In the genomic region with DNA sequence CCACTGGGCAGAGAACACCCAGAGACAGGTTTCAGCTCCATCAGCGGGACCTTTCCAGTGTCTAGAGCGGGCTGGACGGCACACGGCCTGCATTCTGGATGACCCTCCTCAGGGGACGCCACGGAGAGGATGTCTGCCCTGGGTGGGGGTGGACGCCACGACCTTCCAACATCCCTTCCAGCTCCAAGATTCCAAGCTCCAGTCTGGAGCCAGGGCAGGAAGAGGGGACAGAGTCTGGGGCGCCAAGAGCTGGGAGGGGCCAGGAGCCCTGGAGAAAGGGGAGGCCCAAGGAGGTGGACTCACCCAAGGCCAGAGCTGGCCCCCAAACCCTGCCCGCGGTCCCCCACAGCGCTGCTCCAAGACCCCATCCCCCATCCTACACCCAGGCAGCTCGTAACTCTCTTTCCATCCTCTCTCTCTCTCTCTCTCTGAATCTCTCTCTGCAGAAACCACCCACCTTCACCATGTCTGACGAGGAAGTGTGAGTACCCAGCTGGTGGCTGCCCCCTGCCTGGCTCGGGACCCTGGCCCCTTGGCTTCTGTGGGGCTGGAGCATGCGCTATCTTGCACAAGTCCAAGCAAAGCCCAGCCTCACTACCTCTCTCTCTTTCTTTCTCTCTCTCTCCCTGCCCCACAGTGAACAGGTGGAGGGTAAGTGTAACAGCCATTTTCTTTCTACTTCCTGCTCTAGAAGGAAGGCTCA, we compare ENCODE assay signal across 19 cellular contexts. TPM values are rescaled to one million over a fixed set of nuclear protein-coding genes. Genes with fewer than 3 reads are reported as not detected.
DNase-seq lines count a peak whose midpoint lies in the region; ATAC-seq and TF ChIP-seq lines count a peak whose summit lies in the region.
"Had no signal": no experiment of that assay in that cellular context is flagged by ENCODE, and none has a peak within 500 bp of the region (broad histone marks: within the 10 kb centered on the region; RNA-seq: fewer than 3 reads in every experiment).

No MANE protein-coding gene starts in this region.

- no peaks in the 10 kb centered on the region for H4K20me1 ChIP-seq in DND-41 (ENCODE audit: insufficient read depth, low read length)

- H3K9ac ChIP-seq in DND-41 (ENCODE audit: low read depth, low read length) (no peak overlapping the region), skeletal muscle tissue (ENCODE audit: low read depth in 1 of 3, low read length in 3 of 3) (peak overlapping the region; percentile 67 to 82 (median 82))

- H3K36me3 ChIP-seq in DND-41 (ENCODE audit: insufficient read depth, low read length) (no peaks in the 10 kb centered on the region), SJSA1 (no peaks in the 10 kb centered on the region), right atrium auricular region (no peaks in the 10 kb centered on the region), skeletal muscle tissue (ENCODE audit: control insufficient read depth in 3 of 3, insufficient read depth in 3 of 3, low read length in 3 of 3) (peaks cover 10 to 26% (median 22%) of the 10 kb centered on the region in 3 donors), BE2C (no peaks in the 10 kb centered on the region)
- H3K36me3 ChIP-seq: neutrophil had no signal

- H3K27me3 ChIP-seq in DND-41 (ENCODE audit: insufficient read depth, low read length, poor library complexity) (no peaks in the 10 kb centered on the region), SJSA1 (replicated peaks) (peaks cover 5% of the 10 kb centered on the region; the same call in 1 of the 2 replicates), right atrium auricular region (no peaks in the 10 kb centered on the region), skeletal muscle tissue (ENCODE audit: control insufficient read depth in 3 of 3, insufficient read depth in 3 of 3, low read length in 3 of 3) (no peaks in the 10 kb centered on the region), BE2C (no peaks in the 10 kb centered on the region)

- H3K27ac ChIP-seq in DND-41 (ENCODE audit: low read length) (peak overlapping the region; percentile 40; the same call in 1 of the 2 replicates), SJSA1 (peak overlapping the region; percentile 90), right atrium auricular region (peak overlapping the region; percentile 68 to 77), skeletal muscle tissue (ENCODE audit: low read depth, low read length) (peak overlapping the region; percentile 95)
- H3K27ac ChIP-seq: neutrophil had no signal

- no peak for DNase-seq in DND-41
- no peak for DNase-seq in SJSA1 (ENCODE audit: low read depth in 1 of 2, low spot score in 2 of 2)
- DNase-seq in right atrium auricular region (ENCODE audit: low spot score): no peak
- no peak for DNase-seq in dedifferentiated amniotic fluid mesenchymal stem cell (ENCODE audit: extremely low spot score)
- DNase-seq in BE2C: no peak
- DNase-seq: activated naive CD8-positive, alpha-beta T cell treated with anti-CD3 and anti-CD28 coated beads, Interleukin-2, amount 50 U/mL, for 24 hours; Calu3; kidney glomerular epithelial cell; NCI-H1417; NCI-H2171; retina; stimulated activated naive CD8-positive, alpha-beta T cell treated with anti-CD3 and anti-CD28 coated beads, Interleukin-15, amount 100 ng/mL, for 72 hours had no signal

- peak overlapping the region; percentile 59; the same call in 1 of the 2 replicates for H2AFZ ChIP-seq in DND-41 (ENCODE audit: low read depth, low read length)

- H3K79me2 ChIP-seq in DND-41 (ENCODE audit: insufficient read depth, low read length): no peaks in the 10 kb centered on the region

- ATAC-seq in DND-41 (ENCODE audit: insufficient read depth, low read depth) (peak; percentile 47; the same call in 2 of the 3 replicates), GM19324 (IDR thresholded peaks at IDR 0.05; ENCODE audit: low FRiP score, unreplicated experiment) (no peak), HG03354 (IDR thresholded peaks at IDR 0.05; ENCODE audit: poor library complexity, severe bottlenecking, unreplicated experiment) (no peak)
- ATAC-seq: activated naive CD8-positive, alpha-beta T cell treated with anti-CD3 and anti-CD28 coated beads, Interleukin-2, amount 50 U/mL, for 24 hours; stimulated activated naive CD8-positive, alpha-beta T cell treated with anti-CD3 and anti-CD28 coated beads, Interleukin-15, amount 100 ng/mL, for 72 hours had no signal

- H3K4me2 ChIP-seq in DND-41 (ENCODE audit: insufficient read depth, low read length): no peak overlapping the region

- TF ChIP-seq CTCF in DND-41 (IDR thresholded peaks at IDR 0.05; ENCODE audit: borderline replicate concordance, extremely low read depth, low read length, poor library complexity, severe bottlenecking): no peak
- TF ChIP-seq CTCF in right atrium auricular region (IDR thresholded peaks at IDR 0.05): no peak
- no peak for TF ChIP-seq CTCF in BE2C (IDR thresholded peaks at IDR 0.05; ENCODE audit: low read depth, low read length)

- H3K4me3 ChIP-seq in DND-41 (ENCODE audit: low read depth in 1 of 2, low read length in 2 of 2): no peak overlapping the region
- no peak overlapping the region for H3K4me3 ChIP-seq in SJSA1
- H3K4me3 ChIP-seq in right atrium auricular region: no peak overlapping the region
- peak overlapping the region; percentile 65 to 80 (median 67) for H3K4me3 ChIP-seq in skeletal muscle tissue (ENCODE audit: low read length in 3 of 3)
- no peak overlapping the region for H3K4me3 ChIP-seq in BE2C (ENCODE audit: low read depth, low read length)

- no peaks in the 10 kb centered on the region for H3K9me3 ChIP-seq in DND-41 (ENCODE audit: insufficient read depth, low read length, severe bottlenecking)
- no peaks in the 10 kb centered on the region for H3K9me3 ChIP-seq in SJSA1 (replicated peaks)
- no peaks in the 10 kb centered on the region for H3K9me3 ChIP-seq in right atrium auricular region
- H3K9me3 ChIP-seq in skeletal muscle tissue (ENCODE audit: control insufficient read depth in 3 of 3, low read length in 3 of 3): no peaks in the 10 kb centered on the region
- no peaks in the 10 kb centered on the region for H3K9me3 ChIP-seq in BE2C
- H3K9me3 ChIP-seq: neutrophil had no signal

- H3K4me1 ChIP-seq in DND-41 (ENCODE audit: insufficient read depth, low read length): peaks cover 8% of the 10 kb centered on the region
- peaks cover 45% of the 10 kb centered on the region for H3K4me1 ChIP-seq in SJSA1 (replicated peaks)
- peaks cover 0 to 56% of the 10 kb centered on the region in 2 donors for H3K4me1 ChIP-seq in right atrium auricular region
- peaks cover 78 to 88% (median 87%) of the 10 kb centered on the region in 3 donors for H3K4me1 ChIP-seq in skeletal muscle tissue (ENCODE audit: control insufficient read depth in 3 of 3, insufficient read depth in 3 of 3, low read length in 3 of 3)
- no peaks in the 10 kb centered on the region for H3K4me1 ChIP-seq in BE2C

RNA-seq across cellular contexts. Expression of a gene that starts 3.1 kb away (rescaled TPM):
- 7.5 and 8.0 TPM in 2 replicates for total RNA-seq in SJSA1 (2014; rRNA removed; shearing (Covaris generic))
- total RNA-seq in right atrium auricular region (10 to 100 TPM; 12.8 to 16.4 TPM), skeletal muscle tissue (4,042 TPM)
- not detected for polyA plus RNA-seq in BE2C (2012; ENCODE audit: insufficient read depth, insufficient read length, low read depth)
- total RNA-seq: Calu3, HT1080 had no signal

RNA-seq across cellular contexts. Expression of a gene that starts 24.6 kb away (rescaled TPM):
- 155 and 244 TPM in 2 replicates for total RNA-seq in SJSA1 (2014; rRNA removed; shearing (Covaris generic))
- 100 to 1,000 TPM; 128 to 210 TPM for total RNA-seq in right atrium auricular region
- 12.0 TPM for total RNA-seq in skeletal muscle tissue
- polyA plus RNA-seq in BE2C (2012; ENCODE audit: insufficient read depth, insufficient read length, low read depth): 155 TPM

RNA-seq across cellular contexts. Expression of a gene that starts 30.9 kb away (rescaled TPM):
- total RNA-seq in SJSA1 (2014; rRNA removed; shearing (Covaris generic)): not detected in 2 replicates
- total RNA-seq in right atrium auricular region (under 1 TPM in 1 of 2 donors, not detected in 1; 0.33 TPM), skeletal muscle tissue (1.0 TPM)
- polyA plus RNA-seq in BE2C (2012; ENCODE audit: insufficient read depth, insufficient read length, low read depth): not detected
- total RNA-seq: Calu3; HT1080; OCI-LY7; T-helper 2 cell treated with Interferon-gamma antibody and Interleukin-4, amounts not matched to agents 100 ng/mL and 5 ng/mL, for 36 hours had no signal

Comparison
In these comparisons a context has a peak if more than half of its experiments do, and no peak if none do; other contexts are left out.
1. H3K27ac ChIP-seq: peak in every context shown above with its lines; median percentile 95 in skeletal muscle tissue; 90 in SJSA1; 72 in right atrium auricular region; 40 in DND-41.
2. H3K4me3 ChIP-seq: peak in skeletal muscle tissue (3 of 3); none in DND-41 (0 of 2), SJSA1 (single experiment), right atrium auricular region (0 of 2) and BE2C (single experiment).
3. RNA of a gene that starts 3.1 kb away (total RNA-seq): 4,042 TPM in skeletal muscle tissue (single experiment); 12.8 to 16.4 TPM in right atrium auricular region and 7.5 to 8.0 TPM in SJSA1; every median in the first group is over 100 times any median in the second.